Comparison of ENCODE assay signal across 8 cellular contexts in the genomic region with DNA sequence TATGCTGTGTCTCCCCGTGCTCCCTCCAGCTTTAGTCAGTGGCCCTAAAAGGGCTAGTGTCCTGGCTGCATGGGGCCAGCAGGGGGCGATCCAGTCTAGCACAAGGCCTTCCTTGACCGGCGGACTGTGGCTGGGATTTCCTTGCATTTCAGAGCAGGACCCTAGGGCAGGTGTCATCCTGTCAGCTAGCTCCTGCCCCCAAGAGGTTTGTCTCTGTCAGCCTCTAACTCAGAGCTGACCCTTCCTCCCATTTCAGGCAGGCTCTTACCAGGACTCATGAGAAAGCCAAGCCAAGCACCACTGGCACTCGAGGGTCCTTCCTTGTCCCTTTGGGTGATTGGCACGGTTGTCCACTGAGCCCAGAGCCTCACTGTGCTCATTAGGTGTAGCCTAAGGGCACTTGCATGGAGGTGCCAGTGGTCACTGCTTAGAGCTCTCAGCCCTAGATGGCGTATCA.
DNase-seq lines count a peak whose midpoint lies in the region; ATAC-seq, FAIRE-seq and TF ChIP-seq lines count a peak whose summit lies in the region.

No MANE protein-coding gene starts in this region.

- no peaks in the 10 kb centered on the region for H3K9me3 ChIP-seq in prostate gland

- intact Hi-C loops in posterior vena cava (cut with DNase I) (no loop called here), prostate gland (cut with DNase I) (no loop called here)

- H3K4me1 ChIP-seq in prostate gland (replicated peaks): no peaks in the 10 kb centered on the region

- no peak overlapping the region for H3K4me3 ChIP-seq in prostate gland

- TF ChIP-seq CTCF in prostate gland (IDR thresholded peaks at IDR 0.05): peak in 2 of 4 experiments; percentile 13 to 27

- no peaks in the 10 kb centered on the region for H3K27me3 ChIP-seq in prostate gland (replicated peaks; ENCODE audit: insufficient read depth)

- TF ChIP-seq POLR2A in prostate gland (IDR thresholded peaks at IDR 0.05): no peak

- ATAC-seq in GM21576 (IDR thresholded peaks at IDR 0.05; ENCODE audit: unreplicated experiment) (peak; percentile 84), esophagus mucosa (peak; percentile 70)

- 41% methylated on average over 7 of the region's 7 CpGs for WGBS in prostate gland

- no peaks in the 10 kb centered on the region for H3K36me3 ChIP-seq in prostate gland

- peak; percentile 30 to 40 for DNase-seq in SHP77 (lab: John Stamatoyannopoulos, UW)
- no peak for DNase-seq in SHP77 treated with DMSO at 0.1 percent for 48 hours (lab: John Stamatoyannopoulos, UW)
- DNase-seq in HT-29 (ENCODE audit: low spot score): peak; percentile 56
- DNase-seq in posterior vena cava (ENCODE audit: low spot score): peak; percentile 89
- DNase-seq in prostate gland (ENCODE audit: low spot score): no peak

- no peak overlapping the region for H3K27ac ChIP-seq in prostate gland

- peak; percentile 37 for FAIRE-seq in TTC549 (lab: Jason Lieb, UNC)

Comparison
In these comparisons a context has a peak if more than half of its experiments do, and no peak if none do; other contexts are left out.
1. DNase-seq: peak in SHP77 (2 of 2), HT-29 (single experiment) and posterior vena cava (single experiment); none in SHP77 treated with DMSO at 0.1 percent for 48 hours (single experiment) and prostate gland (single experiment).